9 cellular contexts compared by ENCODE assay signal in the genomic region with DNA sequence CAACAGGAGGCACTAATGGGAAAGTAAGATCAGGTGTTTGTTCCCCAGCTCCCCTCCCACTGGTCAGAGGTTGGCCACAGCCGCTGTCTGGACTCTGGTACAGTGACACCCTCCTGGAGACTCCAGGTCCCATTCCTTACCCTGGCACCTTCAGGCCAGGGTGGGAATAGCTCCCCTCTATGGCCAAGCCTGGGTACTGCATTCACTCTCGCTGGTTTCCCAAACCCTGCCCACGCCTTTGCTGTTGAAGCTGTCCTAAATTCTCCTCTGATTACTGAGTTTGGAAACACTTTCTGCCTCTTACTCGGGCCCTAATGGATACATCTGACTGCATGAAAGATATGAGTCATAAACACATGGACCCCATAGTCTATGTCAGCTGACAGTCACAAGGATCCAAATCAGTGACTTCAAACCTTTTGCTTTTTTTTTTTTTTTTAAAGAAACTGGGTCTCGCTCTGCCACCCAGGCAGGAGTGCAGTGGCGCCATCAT. TPM values are rescaled to one million over a fixed set of nuclear protein-coding genes. Genes with fewer than 3 reads are reported as not detected.
DNase-seq lines count a peak whose midpoint lies in the region; ATAC-seq and TF ChIP-seq lines count a peak whose summit lies in the region.
"Had no signal": no experiment of that assay in that cellular context is flagged by ENCODE, and none has a peak within 500 bp of the region (broad histone marks: within the 10 kb centered on the region; RNA-seq: fewer than 3 reads in every experiment).

No MANE protein-coding gene starts in this region.

- H3K27ac ChIP-seq in WERI-Rb-1 = no peak overlapping the region
- H3K27ac ChIP-seq: adrenal gland had no signal

- no peaks in the 10 kb centered on the region for H3K36me3 ChIP-seq in BE2C
- no peaks in the 10 kb centered on the region for H3K36me3 ChIP-seq in WERI-Rb-1
- H3K36me3 ChIP-seq: adrenal gland had no signal

- H3K4me3 ChIP-seq in BE2C (ENCODE audit: low read depth, low read length) (no peak overlapping the region), WERI-Rb-1 (ENCODE audit: low read depth, low read length) (no peak overlapping the region)
- H3K4me3 ChIP-seq: adrenal gland had no signal

- in situ Hi-C loops in GM13977 (cut with MboI; ENCODE audit: low pct_unique_long_range_greater_than_20kb, low sequenced_read_pairs, unreplicated experiment) = no loop called here

- H3K9me3 ChIP-seq in BE2C (no peaks in the 10 kb centered on the region), WERI-Rb-1 (ENCODE audit: severe bottlenecking) (no peaks in the 10 kb centered on the region)
- H3K9me3 ChIP-seq: adrenal gland had no signal

- peaks cover 10% of the 10 kb centered on the region for H3K4me1 ChIP-seq in BE2C
- H3K4me1 ChIP-seq: adrenal gland had no signal

- H3K27me3 ChIP-seq in BE2C (no peaks in the 10 kb centered on the region), WERI-Rb-1 (ENCODE audit: insufficient read depth, low read depth, severe bottlenecking) (no peaks in the 10 kb centered on the region)
- H3K27me3 ChIP-seq: adrenal gland had no signal

- TF ChIP-seq CTCF in BE2C (IDR thresholded peaks at IDR 0.05; ENCODE audit: low read depth, low read length) (peak; percentile 78), GM13977 (IDR thresholded peaks at IDR 0.05; ENCODE audit: extremely low read depth, insufficient read depth, missing control alignments) (peak; percentile 55), WERI-Rb-1 (IDR thresholded peaks at IDR 0.05; ENCODE audit: low read depth, low read length) (peak; percentile 95)

- ATAC-seq in left colon (peak; percentile 97), GM18858 (IDR thresholded peaks at IDR 0.05; ENCODE audit: unreplicated experiment) (no peak), HG03565 (IDR thresholded peaks at IDR 0.05; ENCODE audit: unreplicated experiment) (no peak)

- intact Hi-C loops in left colon (cut with DNase I, micrococcal nuclease) = no loop called here

- DNase-seq in BE2C (peak; percentile 23), GM13977 (ENCODE audit: low spot score) (no peak), WERI-Rb-1 (peak; percentile 44), left colon (peak; percentile 29 to 56), NCI-H2227 treated with DMSO at 0.1 percent for 48 hours (lab: John Stamatoyannopoulos, UW) (no peak)
- no peak for DNase-seq in NK-92 treated with Interleukin-12 subunit alpha and Interleukin-12 subunit beta, amount 100 ng/mL, for 24 hours (lab: John Stamatoyannopoulos, UW)
- DNase-seq: adrenal gland had no signal

RNA-seq across cellular contexts. Expression of a gene that starts 17.9 kb away (rescaled TPM):
- polyA plus RNA-seq in BE2C (2012; ENCODE audit: insufficient read depth, insufficient read length, low read depth) = 0.74 TPM
- 1 to 10 TPM in 1 of 2 donors, under 1 TPM in 1; 0.73 to 1.1 TPM for total RNA-seq in left colon

RNA-seq across cellular contexts. Expression of a gene that starts 47.4 kb away (rescaled TPM):
- 17.9 TPM for polyA plus RNA-seq in BE2C (2012; ENCODE audit: insufficient read depth, insufficient read length, low read depth)
- 10 to 100 TPM in 1 of 2 donors, 1 to 10 TPM in 1; 9.0 to 14.4 TPM for total RNA-seq in left colon

Comparison
In these comparisons a context has a peak if more than half of its experiments do, and no peak if none do; other contexts are left out.
1. DNase-seq: peak in BE2C (single experiment), WERI-Rb-1 (single experiment) and left colon (2 of 2); none in GM13977 (single experiment), NK-92 treated with Interleukin-12 subunit alpha and Interleukin-12 subunit beta, amount 100 ng/mL, for 24 hours (single experiment) and NCI-H2227 treated with DMSO at 0.1 percent for 48 hours (single experiment).
2. Peak in every context shown above with its lines, with median percentiles within 50 percentile points of each other: CTCF ChIP-seq.